Comparison of ENCODE assay signal across 21 cellular contexts in the genomic region with DNA sequence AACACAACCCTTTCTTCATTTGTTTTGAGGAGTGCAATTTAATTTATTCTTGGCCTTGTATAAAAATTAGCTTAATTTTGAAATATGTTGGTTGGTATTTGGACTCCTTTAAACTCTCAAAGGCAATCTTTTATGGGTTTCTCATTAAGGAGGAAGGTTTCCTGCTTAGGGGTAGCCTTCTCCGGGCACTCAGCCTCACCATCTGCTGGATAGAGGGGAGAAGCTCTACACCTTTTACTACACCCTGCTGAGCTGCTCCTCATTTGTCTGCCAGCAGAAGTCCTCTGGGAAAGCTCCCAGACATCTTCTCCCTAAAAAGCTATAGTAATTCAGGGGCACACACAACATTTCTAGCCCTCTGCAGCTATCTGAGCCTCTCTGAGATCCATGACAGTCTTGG.
DNase-seq lines count a peak whose midpoint lies in the region; ATAC-seq and TF ChIP-seq lines count a peak whose summit lies in the region.
"Had no signal": no experiment of that assay in that cellular context is flagged by ENCODE, and none has a peak within 500 bp of the region (broad histone marks: within the 10 kb centered on the region; RNA-seq: fewer than 3 reads in every experiment).

No MANE protein-coding gene starts in this region.

- in situ Hi-C loops in mammary epithelial cell (cut with MboI; ENCODE audit: low sequenced_read_pairs in 2 of 2), result no loop called here

- H3K4me1 Mint-ChIP-seq in neural progenitor cell, result peaks cover 36% of the 10 kb centered on the region

- WGBS in mammary epithelial cell (ENCODE audit: low coverage, missing lambda C conversion rate), result 40% methylated on average over 1 of the region's 1 CpG
- 71 to 76% methylated on average over 1 of the region's 1 CpG for WGBS in lower leg skin, 2 donors

- H3K4me1 ChIP-seq in HUES48 (ENCODE audit: control insufficient read depth, insufficient read depth, low read length) (peaks cover 43% of the 10 kb centered on the region), mammary epithelial cell (ENCODE audit: insufficient read depth, low read length) (peaks cover 29% of the 10 kb centered on the region), neural progenitor cell (peaks cover 26% of the 10 kb centered on the region)

- no peaks in the 10 kb centered on the region for H3K9me3 ChIP-seq in HUES48 (ENCODE audit: control insufficient read depth, insufficient read depth, low read length)
- no peaks in the 10 kb centered on the region for H3K9me3 ChIP-seq in mammary epithelial cell (replicated peaks; ENCODE audit: insufficient read depth, low read length)
- no peaks in the 10 kb centered on the region for H3K9me3 ChIP-seq in neural progenitor cell (ENCODE audit: low read depth)
- H3K9me3 ChIP-seq: MG63, upper lobe of right lung had no signal

- peaks cover 3% of the 10 kb centered on the region for H3F3A ChIP-seq in neural progenitor cell (ENCODE audit: low read depth)

- no TSS peak for BruUV-seq in mammary epithelial cell (replicated peaks; lab: Mats Ljungman, UMichigan)

- no peak overlapping the region for H3K27ac Mint-ChIP-seq in neural progenitor cell
- H3K27ac Mint-ChIP-seq: CD4-positive, CD25-positive, alpha-beta regulatory T cell; memory B cell; T-helper 2 cell treated with Interferon-gamma antibody and Interleukin-4, amounts not matched to agents 5 μg/mL and 100 μg/mL, for 36 hours had no signal

- no peaks in the 10 kb centered on the region for H3K27me3 ChIP-seq in HUES48 (ENCODE audit: control insufficient read depth, insufficient read depth, low read length)
- no peaks in the 10 kb centered on the region for H3K27me3 ChIP-seq in mammary epithelial cell (ENCODE audit: insufficient read depth, low read length)
- no peaks in the 10 kb centered on the region for H3K27me3 ChIP-seq in neural progenitor cell
- H3K27me3 ChIP-seq: brain microvascular endothelial cell, MG63, upper lobe of right lung had no signal

- no peak for TF ChIP-seq POLR2A in lower leg skin (IDR thresholded peaks at IDR 0.05)

- intact Hi-C loops in mammary epithelial cell (cut with micrococcal nuclease) (no loop called here), lower leg skin (cut with DNase I; ENCODE audit: low total_unique reads) (no loop called here)

- H3K9me3 Mint-ChIP-seq in neural progenitor cell, result no peaks in the 10 kb centered on the region
- H3K9me3 Mint-ChIP-seq: memory B cell; T-helper 2 cell treated with Interferon-gamma antibody and Interleukin-4, amounts not matched to agents 5 μg/mL and 100 μg/mL, for 36 hours had no signal

- peak overlapping the region; percentile 82; the same call in 1 of the 2 replicates for H3K27ac ChIP-seq in C4-2B
- H3K27ac ChIP-seq in HUES48 (ENCODE audit: low read depth, low read length), result peak overlapping the region; percentile 2
- H3K27ac ChIP-seq in mammary epithelial cell (ENCODE audit: insufficient read depth, low read depth, low read length), result peak overlapping the region; percentile 7
- H3K27ac ChIP-seq in neural progenitor cell, result no peak overlapping the region
- H3K27ac ChIP-seq: brain microvascular endothelial cell, upper lobe of right lung had no signal

- no peak overlapping the region for H3K9ac ChIP-seq in HUES48 (ENCODE audit: low read depth, low read length)
- no peak overlapping the region for H3K9ac ChIP-seq in mammary epithelial cell (ENCODE audit: insufficient read depth, low read length)
- no peak overlapping the region for H3K9ac ChIP-seq in neural progenitor cell

- no peak overlapping the region for H3K4me3 ChIP-seq in HUES48 (ENCODE audit: low read depth, low read length)
- H3K4me3 ChIP-seq in mammary epithelial cell (replicated peaks in 1 of 3; ENCODE audit: insufficient read depth in 1 of 3, low read depth in 2 of 3, low read length in 3 of 3), result no peak overlapping the region
- no peak overlapping the region for H3K4me3 ChIP-seq in neural progenitor cell
- H3K4me3 ChIP-seq in lower leg skin (ENCODE audit: low read depth, poor library complexity, severe bottlenecking), result no peak overlapping the region
- H3K4me3 ChIP-seq: coronary artery, MG63, upper lobe of right lung had no signal

- dilution Hi-C loops in mammary epithelial cell (cut with HindIII; ENCODE audit: low sequenced_read_pairs), result no loop called here

- no peak overlapping the region for H3K4me2 ChIP-seq in mammary epithelial cell (ENCODE audit: insufficient read depth, low read depth, low read length)
- no peak overlapping the region for H3K4me2 ChIP-seq in neural progenitor cell

- ATAC-seq in GM19452 (IDR thresholded peaks at IDR 0.05; ENCODE audit: unreplicated experiment), result no peak
- ATAC-seq in HG02588 (IDR thresholded peaks at IDR 0.05; ENCODE audit: unreplicated experiment), result no peak
- ATAC-seq: upper lobe of right lung had no signal

- DNase-seq in mammary epithelial cell, result no peak
- DNase-seq in neural progenitor cell (ENCODE audit: low spot score), result peak; percentile 15
- DNase-seq in lower leg skin (ENCODE audit: low spot score in 2 of 2), result no peak
- no peak for DNase-seq in stimulated activated naive CD4-positive, alpha-beta T cell (lab: John Stamatoyannopoulos, UW)
- DNase-seq: activated CD8-positive, alpha-beta memory T cell treated with anti-CD3 and anti-CD28 coated beads, Interleukin-2, amount 50 U/mL, for 48 hours; brain microvascular endothelial cell; CD4-positive, CD25-positive, alpha-beta regulatory T cell; MG63; naive B cell; NCI-H1436 treated with DMSO at 0.1 percent for 48 hours; NCI-H2171 treated with DMSO at 0.1 percent for 48 hours; small intestine; stimulated activated CD4-positive, alpha-beta T cell treated with anti-CD3 and anti-CD28 coated beads, Interleukin-2, amount 100 ng/mL, for 48 hours; upper lobe of right lung had no signal

- H2AFZ ChIP-seq in mammary epithelial cell (ENCODE audit: low read depth, low read length) (no peak overlapping the region), neural progenitor cell (replicated peaks) (no peak overlapping the region)

- H3K79me2 ChIP-seq in mammary epithelial cell (ENCODE audit: insufficient read depth, low read length) (peaks cover 74% of the 10 kb centered on the region), neural progenitor cell (ENCODE audit: low read depth) (peaks cover 76% of the 10 kb centered on the region)

- no peaks in the 10 kb centered on the region for H3K27me3 Mint-ChIP-seq in neural progenitor cell (ENCODE audit: insufficient read depth, low read depth)
- H3K27me3 Mint-ChIP-seq: naive B cell had no signal

- CTCF ChIA-PET in mammary epithelial cell (lab: Charles Lee; ENCODE audit: low non-redundant PET), result no interaction called here

- H3K36me3 ChIP-seq in HUES48 (ENCODE audit: control insufficient read depth, insufficient read depth, low read length), result no peaks in the 10 kb centered on the region
- H3K36me3 ChIP-seq in mammary epithelial cell (ENCODE audit: insufficient read depth, low read length), result no peaks in the 10 kb centered on the region
- H3K36me3 ChIP-seq in neural progenitor cell, result no peaks in the 10 kb centered on the region
- H3K36me3 ChIP-seq: brain microvascular endothelial cell, MG63, upper lobe of right lung had no signal

- peak; percentile 22 for TF ChIP-seq CTCF in C4-2B (conservative IDR thresholded peaks at IDR 0.05)
- peak in 1 of 2 donors; percentile 19 for TF ChIP-seq CTCF in mammary epithelial cell (conservative IDR thresholded peaks at IDR 0.05 in 1 of 2, IDR thresholded peaks at IDR 0.05 in 1 of 2; ENCODE audit: extremely low read depth in 1 of 2, insufficient read depth in 1 of 2, low read depth in 1 of 2, low read length in 2 of 2)
- no peak for TF ChIP-seq CTCF in neural progenitor cell (IDR thresholded peaks at IDR 0.05)
- no peak for TF ChIP-seq CTCF in lower leg skin (IDR thresholded peaks at IDR 0.05)

- H3K36me3 Mint-ChIP-seq in neural progenitor cell, result peaks cover 35% of the 10 kb centered on the region
- H3K36me3 Mint-ChIP-seq: CD4-positive, CD25-positive, alpha-beta regulatory T cell; memory B cell; naive B cell had no signal

- H3K4me3 Mint-ChIP-seq in neural progenitor cell, result no peak overlapping the region
- H3K4me3 Mint-ChIP-seq: CD4-positive, CD25-positive, alpha-beta regulatory T cell; memory B cell; naive B cell; T-helper 2 cell treated with Interferon-gamma antibody and Interleukin-4, amounts not matched to agents 5 μg/mL and 100 μg/mL, for 36 hours had no signal

- H4K20me1 ChIP-seq in mammary epithelial cell (ENCODE audit: insufficient read depth, low read length), result no peaks in the 10 kb centered on the region
- peaks cover 51% of the 10 kb centered on the region for H4K20me1 ChIP-seq in neural progenitor cell (ENCODE audit: low read depth)
